ENCODE assay signal across 9 cellular contexts in the genomic region with DNA sequence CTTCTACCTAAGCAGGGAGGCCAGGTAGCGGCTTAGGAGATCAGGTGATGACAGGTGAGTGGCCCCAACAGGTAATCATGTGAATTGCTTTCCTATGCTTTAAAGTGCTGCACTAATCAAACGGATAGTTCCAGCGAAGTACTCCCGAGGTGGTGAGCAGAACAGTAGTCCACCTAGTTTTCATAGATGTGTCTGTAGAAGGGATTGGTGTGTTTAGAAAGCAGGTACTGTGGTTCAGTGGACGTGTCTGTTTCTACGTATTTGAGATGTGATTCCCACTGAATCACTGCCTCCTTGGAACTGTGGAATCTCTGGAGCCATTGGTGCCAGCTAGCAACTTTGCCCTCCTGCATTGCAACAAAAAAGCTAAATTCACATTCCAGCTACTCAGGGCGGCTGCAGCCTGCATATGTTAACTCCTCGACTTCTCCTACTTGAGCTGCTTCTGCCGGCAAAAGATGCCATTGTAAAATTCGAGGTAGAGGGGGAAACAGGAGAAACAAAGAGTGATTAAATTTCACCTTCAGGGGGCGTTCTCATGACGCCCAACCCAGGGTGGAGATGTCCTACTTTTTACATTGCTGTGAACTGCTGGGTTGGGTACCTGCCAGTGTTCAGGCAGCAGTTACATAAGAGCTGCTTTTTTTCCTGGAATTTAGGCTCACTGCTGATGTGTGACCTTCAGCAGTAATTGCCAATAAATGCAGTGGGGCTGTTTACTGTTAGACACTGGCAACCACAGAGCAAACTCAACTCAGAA.
DNase-seq lines count a peak whose midpoint lies in the region; ATAC-seq and TF ChIP-seq lines count a peak whose summit lies in the region.
"Had no signal": no experiment of that assay in that cellular context is flagged by ENCODE, and none has a peak within 500 bp of the region (broad histone marks: within the 10 kb centered on the region; RNA-seq: fewer than 3 reads in every experiment).

No MANE protein-coding gene starts in this region.

- DNase-seq in AML-193 (lab: John Stamatoyannopoulos, UW) (peak; percentile 38 to 55), GM23338 (ENCODE audit: low spot score) (peak; percentile 74), epithelial cell of esophagus (ENCODE audit: low read depth) (peak; percentile 72), mucosa of gallbladder (ENCODE audit: low spot score) (peak; percentile 84)
- no peak for DNase-seq in activated CD4-positive, CD25-positive, alpha-beta regulatory T cell treated with anti-CD3 and anti-CD28 coated beads, Interleukin-2, amount 50 U/mL, for 72 hours

- H3K36me3 Mint-ChIP-seq in GM23338 (ENCODE audit: low read depth): no peaks in the 10 kb centered on the region

- peak overlapping the region; percentile 39 for H3K4me3 Mint-ChIP-seq in GM23338

- H3K79me2 ChIP-seq in GM23338 (replicated peaks; ENCODE audit: insufficient read depth): no peaks in the 10 kb centered on the region

- no peaks in the 10 kb centered on the region for H3K27me3 ChIP-seq in GM23338 (ENCODE audit: insufficient read depth)

- peaks cover 3% of the 10 kb centered on the region for H3K27me3 Mint-ChIP-seq in GM23338 (ENCODE audit: insufficient read depth, low read depth, poor library complexity)
- H3K27me3 Mint-ChIP-seq: naive thymus-derived CD4-positive, alpha-beta T cell had no signal

- H3F3A ChIP-seq in GM23338 (replicated peaks; ENCODE audit: low read depth): no peaks in the 10 kb centered on the region

- peak overlapping the region; percentile 50; the same call in 1 of the 2 replicates for H2AFZ ChIP-seq in GM23338

- peak overlapping the region; percentile 9; the same call in 1 of the 2 replicates for H3K27ac Mint-ChIP-seq in GM23338

- TF ChIP-seq CTCF in GM23338 (conservative IDR thresholded peaks at IDR 0.05; ENCODE audit: low read depth in 2 of 2) (peak; percentile 59 to 64), epithelial cell of esophagus (IDR thresholded peaks at IDR 0.05; ENCODE audit: insufficient read depth, low read depth, low read length, missing control alignments) (peak; percentile 46)

- no peaks in the 10 kb centered on the region for H3K9me3 Mint-ChIP-seq in GM23338
- H3K9me3 Mint-ChIP-seq: naive thymus-derived CD4-positive, alpha-beta T cell had no signal

- peak overlapping the region; percentile 70; the same call in 1 of the 2 replicates for H3K27ac ChIP-seq in GM23338 (ENCODE audit: low read depth)

- peaks cover 38% of the 10 kb centered on the region for H3K4me1 Mint-ChIP-seq in GM23338

- H3K4me3 ChIP-seq in GM23338 (0 out of 2 replicates have a peak overlapping the region, but pooled peaks have one; percentile 10), epithelial cell of esophagus (ENCODE audit: low read length) (no peak overlapping the region)

- H4K20me1 ChIP-seq in GM23338 (replicated peaks; ENCODE audit: insufficient read depth): no peaks in the 10 kb centered on the region

- ATAC-seq in GM23338: peak; percentile 82
- peak; percentile 50 for ATAC-seq in SK-N-SH treated with all-trans-retinoic acid at 6 μM for 48 hours
- ATAC-seq in GM21576 (IDR thresholded peaks at IDR 0.05; ENCODE audit: unreplicated experiment): no peak
- no peak for ATAC-seq in HG02571 (IDR thresholded peaks at IDR 0.05; ENCODE audit: unreplicated experiment)
- ATAC-seq: naive thymus-derived CD4-positive, alpha-beta T cell had no signal

- no peaks in the 10 kb centered on the region for H3K9me2 ChIP-seq in GM23338 (ENCODE audit: insufficient read depth)

- H3K4me2 ChIP-seq in GM23338: peak overlapping the region; percentile 58

- H3K36me3 ChIP-seq in GM23338 (ENCODE audit: insufficient read depth): no peaks in the 10 kb centered on the region

- peaks cover 29% of the 10 kb centered on the region for H3K4me1 ChIP-seq in GM23338 (ENCODE audit: insufficient read depth)

TF ChIP-seq in GM23338, 12 proteins besides CTCF, POLR2A, EP300 and RAD21:
- no peak for TF ChIP-seq CREB1 (CRISPR knock-in tag; IDR thresholded peaks at IDR 0.05; ENCODE audit: low read depth)

TF ChIP-seq in SK-N-SH treated with all-trans-retinoic acid at 6 μM for 48 hours, 23 proteins besides CTCF, POLR2A, EP300 and RAD21:
- no peak for TF ChIP-seq ISL1 (CRISPR knock-in tag; IDR thresholded peaks at IDR 0.05)
- TF ChIP-seq CSDC2 (CRISPR knock-in tag; IDR thresholded peaks at IDR 0.05): no peak
- TF ChIP-seq ZNF70 (CRISPR knock-in tag; IDR thresholded peaks at IDR 0.05): no peak
- TF ChIP-seq ESRRG (CRISPR knock-in tag; IDR thresholded peaks at IDR 0.05): no peak
- TF ChIP-seq, protein P1, sequence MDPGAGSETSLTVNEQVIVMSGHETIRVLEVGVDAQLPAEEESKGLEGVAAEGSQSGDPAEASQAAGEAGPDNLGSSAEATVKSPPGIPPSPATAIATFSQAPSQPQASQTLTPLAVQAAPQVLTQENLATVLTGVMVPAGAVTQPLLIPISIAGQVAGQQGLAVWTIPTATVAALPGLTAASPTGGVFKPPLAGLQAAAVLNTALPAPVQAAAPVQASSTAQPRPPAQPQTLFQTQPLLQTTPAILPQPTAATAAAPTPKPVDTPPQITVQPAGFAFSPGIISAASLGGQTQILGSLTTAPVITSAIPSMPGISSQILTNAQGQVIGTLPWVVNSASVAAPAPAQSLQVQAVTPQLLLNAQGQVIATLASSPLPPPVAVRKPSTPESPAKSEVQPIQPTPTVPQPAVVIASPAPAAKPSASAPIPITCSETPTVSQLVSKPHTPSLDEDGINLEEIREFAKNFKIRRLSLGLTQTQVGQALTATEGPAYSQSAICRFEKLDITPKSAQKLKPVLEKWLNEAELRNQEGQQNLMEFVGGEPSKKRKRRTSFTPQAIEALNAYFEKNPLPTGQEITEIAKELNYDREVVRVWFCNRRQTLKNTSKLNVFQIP (CRISPR knock-in tag; IDR thresholded peaks at IDR 0.05; ENCODE audit: borderline replicate concordance, low read depth): no peak
- TF ChIP-seq TOX (CRISPR knock-in tag; IDR thresholded peaks at IDR 0.05; ENCODE audit: borderline replicate concordance): no peak
- TF ChIP-seq ZNF8 (CRISPR knock-in tag; IDR thresholded peaks at IDR 0.05): no peak
- TF ChIP-seq ZNF565 (CRISPR knock-in tag; conservative IDR thresholded peaks at IDR 0.05; ENCODE audit: low read depth): no peak
- no peak for TF ChIP-seq SNAI2 (CRISPR knock-in tag; IDR thresholded peaks at IDR 0.05)
- no peak for TF ChIP-seq ZC3H10 (CRISPR knock-in tag; IDR thresholded peaks at IDR 0.05)
- TF ChIP-seq, protein P2, sequence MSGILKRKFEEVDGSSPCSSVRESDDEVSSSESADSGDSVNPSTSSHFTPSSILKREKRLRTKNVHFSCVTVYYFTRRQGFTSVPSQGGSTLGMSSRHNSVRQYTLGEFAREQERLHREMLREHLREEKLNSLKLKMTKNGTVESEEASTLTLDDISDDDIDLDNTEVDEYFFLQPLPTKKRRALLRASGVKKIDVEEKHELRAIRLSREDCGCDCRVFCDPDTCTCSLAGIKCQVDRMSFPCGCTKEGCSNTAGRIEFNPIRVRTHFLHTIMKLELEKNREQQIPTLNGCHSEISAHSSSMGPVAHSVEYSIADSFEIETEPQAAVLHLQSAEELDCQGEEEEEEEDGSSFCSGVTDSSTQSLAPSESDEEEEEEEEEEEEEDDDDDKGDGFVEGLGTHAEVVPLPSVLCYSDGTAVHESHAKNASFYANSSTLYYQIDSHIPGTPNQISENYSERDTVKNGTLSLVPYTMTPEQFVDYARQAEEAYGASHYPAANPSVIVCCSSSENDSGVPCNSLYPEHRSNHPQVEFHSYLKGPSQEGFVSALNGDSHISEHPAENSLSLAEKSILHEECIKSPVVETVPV (CRISPR knock-in tag; IDR thresholded peaks at IDR 0.05): no peak
- no peak for TF ChIP-seq BACH2 (CRISPR knock-in tag; IDR thresholded peaks at IDR 0.05; ENCODE audit: borderline replicate concordance)
- TF ChIP-seq, protein P3, sequence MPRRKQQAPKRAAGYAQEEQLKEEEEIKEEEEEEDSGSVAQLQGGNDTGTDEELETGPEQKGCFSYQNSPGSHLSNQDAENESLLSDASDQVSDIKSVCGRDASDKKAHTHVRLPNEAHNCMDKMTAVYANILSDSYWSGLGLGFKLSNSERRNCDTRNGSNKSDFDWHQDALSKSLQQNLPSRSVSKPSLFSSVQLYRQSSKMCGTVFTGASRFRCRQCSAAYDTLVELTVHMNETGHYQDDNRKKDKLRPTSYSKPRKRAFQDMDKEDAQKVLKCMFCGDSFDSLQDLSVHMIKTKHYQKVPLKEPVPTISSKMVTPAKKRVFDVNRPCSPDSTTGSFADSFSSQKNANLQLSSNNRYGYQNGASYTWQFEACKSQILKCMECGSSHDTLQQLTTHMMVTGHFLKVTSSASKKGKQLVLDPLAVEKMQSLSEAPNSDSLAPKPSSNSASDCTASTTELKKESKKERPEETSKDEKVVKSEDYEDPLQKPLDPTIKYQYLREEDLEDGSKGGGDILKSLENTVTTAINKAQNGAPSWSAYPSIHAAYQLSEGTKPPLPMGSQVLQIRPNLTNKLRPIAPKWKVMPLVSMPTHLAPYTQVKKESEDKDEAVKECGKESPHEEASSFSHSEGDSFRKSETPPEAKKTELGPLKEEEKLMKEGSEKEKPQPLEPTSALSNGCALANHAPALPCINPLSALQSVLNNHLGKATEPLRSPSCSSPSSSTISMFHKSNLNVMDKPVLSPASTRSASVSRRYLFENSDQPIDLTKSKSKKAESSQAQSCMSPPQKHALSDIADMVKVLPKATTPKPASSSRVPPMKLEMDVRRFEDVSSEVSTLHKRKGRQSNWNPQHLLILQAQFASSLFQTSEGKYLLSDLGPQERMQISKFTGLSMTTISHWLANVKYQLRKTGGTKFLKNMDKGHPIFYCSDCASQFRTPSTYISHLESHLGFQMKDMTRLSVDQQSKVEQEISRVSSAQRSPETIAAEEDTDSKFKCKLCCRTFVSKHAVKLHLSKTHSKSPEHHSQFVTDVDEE (CRISPR knock-in tag; IDR thresholded peaks at IDR 0.05): no peak
- TF ChIP-seq TCF4 (CRISPR knock-in tag; IDR thresholded peaks at IDR 0.05; ENCODE audit: borderline replicate concordance): no peak
- no peak for TF ChIP-seq ARNTL (CRISPR knock-in tag; IDR thresholded peaks at IDR 0.05; ENCODE audit: borderline replicate concordance, low read depth)
- TF ChIP-seq RARB (CRISPR knock-in tag; IDR thresholded peaks at IDR 0.05): no peak

Comparison
In these comparisons a context has a peak if more than half of its experiments do, and no peak if none do; other contexts are left out.
1. ATAC-seq: peak in GM23338 (single experiment) and SK-N-SH treated with all-trans-retinoic acid at 6 μM for 48 hours (single experiment); none in GM21576 (single experiment) and HG02571 (single experiment).